ENCODE assay signal across 8 cellular contexts in the genomic region with DNA sequence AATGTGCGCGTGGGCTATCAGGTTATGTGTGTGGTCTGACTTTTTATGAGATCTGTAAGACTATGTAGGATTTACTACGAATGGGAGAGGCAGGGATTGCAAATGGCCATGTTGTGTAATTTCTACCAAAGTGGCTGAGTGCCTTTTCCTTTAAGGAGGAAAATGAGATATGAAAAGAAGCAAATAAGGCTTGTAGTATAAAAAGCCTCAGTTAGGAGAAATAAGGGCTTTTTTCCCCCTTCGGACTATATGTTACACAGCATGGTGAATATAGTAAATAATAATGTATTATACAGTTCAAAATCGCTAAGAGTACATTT. TPM values are rescaled to one million over a fixed set of nuclear protein-coding genes. Genes with fewer than 3 reads are reported as not detected.
DNase-seq lines count a peak whose midpoint lies in the region; ATAC-seq, FAIRE-seq and TF ChIP-seq lines count a peak whose summit lies in the region.

No MANE protein-coding gene starts in this region.

- no peaks in the 10 kb centered on the region for H4K20me1 ChIP-seq in keratinocyte (ENCODE audit: control insufficient read depth, extremely low read depth, insufficient read depth, low read length)

- TF ChIP-seq CTCF in keratinocyte (optimal IDR thresholded peaks at IDR 0.05 in 1 of 3, IDR thresholded peaks at IDR 0.05 in 1 of 3, conservative IDR thresholded peaks at IDR 0.05 in 1 of 3; ENCODE audit: extremely low read depth in 1 of 3, insufficient read depth in 2 of 3, low read length in 3 of 3) (no peak), suprapubic skin (IDR thresholded peaks at IDR 0.05) (no peak)

- peak overlapping the region; percentile 84 for H3K27ac ChIP-seq in keratinocyte (ENCODE audit: control insufficient read depth, insufficient read depth, low read length)
- H3K27ac ChIP-seq in suprapubic skin, result peak overlapping the region; percentile 70

- no peak for TF ChIP-seq EP300 in suprapubic skin (IDR thresholded peaks at IDR 0.05)

- peak overlapping the region; percentile 92 for H3K27ac Mint-ChIP-seq in activated naive CD8-positive, alpha-beta T cell

- peak overlapping the region; percentile 70 to 97 (median 82) for H3K4me3 ChIP-seq in keratinocyte (ENCODE audit: control insufficient read depth in 2 of 3, extremely low read depth in 1 of 3, insufficient read depth in 2 of 3, low read depth in 1 of 3, low read length in 3 of 3)
- peak overlapping the region; percentile 76 for H3K4me3 ChIP-seq in suprapubic skin

- ATAC-seq in GM21723 (IDR thresholded peaks at IDR 0.05; ENCODE audit: unreplicated experiment), result no peak

- H3K36me3 ChIP-seq in keratinocyte (ENCODE audit: control insufficient read depth in 2 of 2, extremely low read depth in 1 of 2, insufficient read depth in 2 of 2, low read length in 2 of 2), result no peaks in the 10 kb centered on the region
- peaks cover 14% of the 10 kb centered on the region for H3K36me3 ChIP-seq in suprapubic skin

- H3K4me1 Mint-ChIP-seq in activated naive CD8-positive, alpha-beta T cell (ENCODE audit: low read depth), result peaks cover 21% of the 10 kb centered on the region

- H3K27me3 Mint-ChIP-seq in activated naive CD8-positive, alpha-beta T cell, result peaks cover 3% of the 10 kb centered on the region

- peak overlapping the region; percentile 89 for H3K9ac ChIP-seq in keratinocyte (ENCODE audit: control insufficient read depth, extremely low read depth, insufficient read depth, low read length)

- peak; percentile 58 for DNase-seq in NCI-H510A treated with DMSO at 0.1 percent for 48 hours (lab: John Stamatoyannopoulos, UW)
- no peak for DNase-seq in NCI-H510A (lab: John Stamatoyannopoulos, UW)
- DNase-seq in keratinocyte (ENCODE audit: low read depth, low spot score), result no peak
- DNase-seq in suprapubic skin (ENCODE audit: low spot score in 2 of 2), result no peak
- no peak for DNase-seq in frontal cortex (ENCODE audit: low spot score in 2 of 2)
- DNase-seq in UCSD-AML1 (lab: John Stamatoyannopoulos, UW; ENCODE audit: unreplicated experiment), result no peak

- peaks cover 8% of the 10 kb centered on the region for H3K36me3 Mint-ChIP-seq in activated naive CD8-positive, alpha-beta T cell

- H3K27me3 ChIP-seq in keratinocyte (ENCODE audit: control insufficient read depth, extremely low read depth, insufficient read depth, low read length), result no peaks in the 10 kb centered on the region
- no peaks in the 10 kb centered on the region for H3K27me3 ChIP-seq in suprapubic skin

- FAIRE-seq in keratinocyte (lab: Jason Lieb, UNC) (no peak), frontal cortex (lab: Jason Lieb, UNC) (no peak)

- no peak for TF ChIP-seq POLR2A in suprapubic skin (IDR thresholded peaks at IDR 0.05)

- peak overlapping the region; percentile 91 for H3K4me3 Mint-ChIP-seq in activated naive CD8-positive, alpha-beta T cell

- peak overlapping the region; percentile 100 for H2AFZ ChIP-seq in keratinocyte (ENCODE audit: control insufficient read depth, low read length)

- H3K4me1 ChIP-seq in keratinocyte (ENCODE audit: control insufficient read depth, extremely low read depth, insufficient read depth, low read length) (peaks cover 6% of the 10 kb centered on the region), suprapubic skin (peaks cover 20% of the 10 kb centered on the region)

- H3K9me1 ChIP-seq in keratinocyte (ENCODE audit: control insufficient read depth, extremely low read depth, insufficient read depth, low read length), result no peaks in the 10 kb centered on the region

- peaks cover 2% of the 10 kb centered on the region for H3K79me2 ChIP-seq in keratinocyte (ENCODE audit: control insufficient read depth, insufficient read depth, low read length)

- H3K9me3 Mint-ChIP-seq in activated naive CD8-positive, alpha-beta T cell (ENCODE audit: low read depth), result peaks cover 5% of the 10 kb centered on the region

- H3K9me3 ChIP-seq in keratinocyte (ENCODE audit: control insufficient read depth, low read depth, low read length), result no peaks in the 10 kb centered on the region
- peaks cover 5% of the 10 kb centered on the region for H3K9me3 ChIP-seq in suprapubic skin

- WGBS in suprapubic skin, result 10% methylated on average over 5 of the region's 5 CpGs

- dilution Hi-C loops in keratinocyte (cut with MboI; ENCODE audit: extremely low pct_ligation_motif_present, low sequenced_read_pairs), result no loop called here

- peak overlapping the region; percentile 79 for H3K4me2 ChIP-seq in keratinocyte (ENCODE audit: control insufficient read depth, extremely low read depth, insufficient read depth, low read depth, low read length)

RNA-seq across cellular contexts. Expression of gene GPAM, which starts 0.4 kb away (rescaled TPM):
- 5.8 to 7.4 TPM (median 6.0 TPM) in 3 replicates for polyA plus RNA-seq in keratinocyte
- 2.1 TPM for polyA plus RNA-seq in keratinocyte (2011; ENCODE audit: low read depth)
- 1.8 and 3.8 TPM in 2 replicates for polyA plus RNA-seq in keratinocyte (2011; cell fraction: cytosol; rRNA removed)
- polyA plus RNA-seq in keratinocyte (2011; cell fraction: nucleus; rRNA removed), result 6.4 and 8.7 TPM in 2 replicates
- 2.1 and 5.0 TPM in 2 replicates for polyA plus RNA-seq in keratinocyte (2012; ENCODE audit: low replicate concordance)
- polyA minus RNA-seq in keratinocyte, result 11.0 to 12.9 TPM (median 12.1 TPM) in 3 replicates
- polyA minus RNA-seq in keratinocyte (2011; cell fraction: cytosol; rRNA and poly(A)+ RNA removed), result 3.8 TPM
- polyA minus RNA-seq in keratinocyte (2011; cell fraction: nucleus; rRNA and poly(A)+ RNA removed), result 12.3 and 20.2 TPM in 2 replicates
- total RNA-seq in suprapubic skin, result 10 to 100 TPM in 1 of 4 donors, 1 to 10 TPM in 3; 5.2 to 16.2 (median 6.8) TPM
- total RNA-seq in frontal cortex, result 51.0 TPM
